Comparison of ENCODE assay signal across 29 cellular contexts in the genomic region with DNA sequence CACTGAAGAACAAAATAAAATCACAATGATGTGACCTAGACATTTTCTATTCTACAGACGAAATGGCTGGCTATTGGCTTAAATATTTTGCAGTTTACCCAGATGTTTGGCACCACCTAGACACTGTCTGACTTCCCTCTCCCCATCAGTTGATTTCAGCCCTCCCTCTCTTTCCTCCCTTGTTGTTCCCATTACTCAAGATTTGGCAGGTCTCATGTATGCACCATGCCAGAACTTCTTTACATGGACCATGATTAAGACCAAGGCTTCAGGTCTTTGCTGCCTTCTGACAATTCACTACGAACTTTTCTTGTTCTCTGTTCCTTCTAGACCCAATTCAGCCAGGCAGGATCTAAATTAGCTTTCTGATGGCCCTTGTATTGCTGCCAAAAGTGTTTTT.
"Had no signal": no experiment of that assay in that cellular context is flagged by ENCODE, and none has a peak within 500 bp of the region (broad histone marks: within the 10 kb centered on the region; RNA-seq: fewer than 3 reads in every experiment).

No MANE protein-coding gene starts in this region.

- H3K36me3 ChIP-seq: stomach, suprapubic skin, thoracic aorta, thyroid gland, tibial artery, tibial nerve, transverse colon, upper lobe of left lung, upper lobe of right lung, uterus, vagina had no signal

- H3K4me1 Mint-ChIP-seq: stimulated activated effector memory CD8-positive, alpha-beta T cell treated with anti-CD3 and anti-CD28 coated beads, Interleukin-12 subunit alpha, Interleukin-12 subunit beta, amount 100 ng/mL, for 72 hours; stimulated activated memory B cell treated with anti-CD40 and anti-IgM and Interleukin-4, amounts not matched to agents 10 μg/mL and 1 μg/mL and 100 μg/mL, for 72 hours; stimulated activated naive B cell treated with anti-CD40 and anti-IgM and Interleukin-4, amounts not matched to agents 10 μg/mL and 1 μg/mL and 100 μg/mL, for 72 hours; stimulated activated naive CD8-positive, alpha-beta T cell treated with anti-CD3 and anti-CD28 coated beads, Interleukin-15, amount 100 ng/mL, for 72 hours had no signal

- DNase-seq: stimulated activated CD4-positive, alpha-beta T cell treated with anti-CD3 and anti-CD28 coated beads, Interleukin-2, amount 100 ng/mL, for 48 hours; stimulated activated CD4-positive, alpha-beta T cell treated with anti-CD3 and anti-CD28 coated beads, Interleukin-4, amount 100 ng/mL, for 1 hour; stimulated activated CD4-positive, alpha-beta T cell treated with anti-CD3 and anti-CD28 coated beads, Interleukin-4, amount 100 ng/mL, for 24 hours; stimulated activated CD4-positive, alpha-beta T cell treated with anti-CD3 and anti-CD28 coated beads, Interleukin-4, amount 100 ng/mL, for 4 hours; stimulated activated CD8-positive, alpha-beta memory T cell treated with anti-CD3 and anti-CD28 coated beads, Interleukin-4, amount 100 ng/mL, for 48 hours; stimulated activated naive B cell treated with anti-CD40 and anti-IgM and Interleukin-4, amounts not matched to agents 10 μg/mL and 1 μg/mL and 100 μg/mL, for 72 hours; stimulated activated naive CD4-positive, alpha-beta T cell; stimulated activated naive CD4-positive, alpha-beta T cell treated with Interleukin-2 at 50 U/mL for 16 hours; stimulated activated naive CD8-positive, alpha-beta T cell treated with anti-CD3 and anti-CD28 coated beads, Interleukin-15, amount 100 ng/mL, for 72 hours; stimulated activated naive CD8-positive, alpha-beta T cell treated with anti-CD3 and anti-CD28 coated beads, Interleukin-15, Interleukin-2, amounts not matched to agents 100 U/mL and 50 U/mL, for 24 hours; stomach; substantia nigra; testis; thyroid gland; tibial artery; transverse colon; trophoblast cell; upper lobe of left lung; upper lobe of right lung; uterus had no signal

- H3K27ac Mint-ChIP-seq: stimulated activated effector memory CD8-positive, alpha-beta T cell treated with anti-CD3 and anti-CD28 coated beads, Interleukin-12 subunit alpha, Interleukin-12 subunit beta, amount 100 ng/mL, for 72 hours; stimulated activated memory B cell treated with anti-CD40 and anti-IgM and Interleukin-4, amounts not matched to agents 10 μg/mL and 1 μg/mL and 100 μg/mL, for 72 hours; stimulated activated naive B cell treated with anti-CD40 and anti-IgM and Interleukin-4, amounts not matched to agents 10 μg/mL and 1 μg/mL and 100 μg/mL, for 72 hours; stimulated activated naive CD8-positive, alpha-beta T cell treated with anti-CD3 and anti-CD28 coated beads, Interleukin-15, amount 100 ng/mL, for 72 hours; stimulated activated naive CD8-positive, alpha-beta T cell treated with anti-CD3 and anti-CD28 coated beads, Interleukin-15, Interleukin-2, amounts not matched to agents 100 ng/mL and 50 ng/mL, for 24 hours; type B pancreatic cell had no signal

- H3K9me3 Mint-ChIP-seq: stimulated activated naive CD8-positive, alpha-beta T cell treated with anti-CD3 and anti-CD28 coated beads, Interleukin-15, Interleukin-2, amounts not matched to agents 100 ng/mL and 50 ng/mL, for 24 hours had no signal

- ATAC-seq: stimulated activated memory B cell treated with anti-CD40 and anti-IgM and Interleukin-4, amounts not matched to agents 10 μg/mL and 1 μg/mL and 100 μg/mL, for 72 hours; stimulated activated naive B cell treated with anti-CD40 and anti-IgM and Interleukin-4, amounts not matched to agents 10 μg/mL and 1 μg/mL and 100 μg/mL, for 72 hours; stimulated activated naive CD8-positive, alpha-beta T cell treated with anti-CD3 and anti-CD28 coated beads, Interleukin-15, amount 100 ng/mL, for 72 hours; stimulated activated naive CD8-positive, alpha-beta T cell treated with anti-CD3 and anti-CD28 coated beads, Interleukin-15, Interleukin-2, amounts not matched to agents 100 U/mL and 50 U/mL, for 24 hours; upper lobe of right lung had no signal

- H3K36me3 Mint-ChIP-seq: stimulated activated effector memory CD8-positive, alpha-beta T cell treated with anti-CD3 and anti-CD28 coated beads, Interleukin-12 subunit alpha, Interleukin-12 subunit beta, amount 100 ng/mL, for 72 hours; stimulated activated memory B cell treated with anti-CD40 and anti-IgM and Interleukin-4, amounts not matched to agents 10 μg/mL and 1 μg/mL and 100 μg/mL, for 72 hours; stimulated activated naive B cell treated with anti-CD40 and anti-IgM and Interleukin-4, amounts not matched to agents 10 μg/mL and 1 μg/mL and 100 μg/mL, for 72 hours; type B pancreatic cell had no signal

- FAIRE-seq: urothelium cell line had no signal

- H3K27ac ChIP-seq: stomach, suprapubic skin, testis, thoracic aorta, thyroid gland, tibial artery, tibial nerve, transverse colon, upper lobe of left lung, upper lobe of right lung, uterus, vagina had no signal

- H3K4me3 ChIP-seq: stomach, suprapubic skin, testis, thoracic aorta, thyroid gland, tibial artery, tibial nerve, transverse colon, upper lobe of left lung, upper lobe of right lung, uterus, vagina had no signal

- H3K27me3 ChIP-seq: stomach, testis, thyroid gland, tibial artery, tibial nerve, transverse colon, upper lobe of left lung, upper lobe of right lung, uterus, vagina had no signal

- H3K4me1 ChIP-seq: stomach, suprapubic skin, testis, thyroid gland, tibial artery, tibial nerve, transverse colon, upper lobe of left lung, upper lobe of right lung, uterus, vagina had no signal

- H3K9me3 ChIP-seq: stomach, suprapubic skin, testis, thoracic aorta, thyroid gland, tibial artery, tibial nerve, transverse colon, upper lobe of left lung, upper lobe of right lung, uterus, vagina had no signal

- H3K4me3 Mint-ChIP-seq: stimulated activated effector memory CD8-positive, alpha-beta T cell treated with anti-CD3 and anti-CD28 coated beads, Interleukin-12 subunit alpha, Interleukin-12 subunit beta, amount 100 ng/mL, for 72 hours; stimulated activated memory B cell treated with anti-CD40 and anti-IgM and Interleukin-4, amounts not matched to agents 10 μg/mL and 1 μg/mL and 100 μg/mL, for 72 hours; stimulated activated naive B cell treated with anti-CD40 and anti-IgM and Interleukin-4, amounts not matched to agents 10 μg/mL and 1 μg/mL and 100 μg/mL, for 72 hours; stimulated activated naive CD8-positive, alpha-beta T cell treated with anti-CD3 and anti-CD28 coated beads, Interleukin-15, amount 100 ng/mL, for 72 hours; stimulated activated naive CD8-positive, alpha-beta T cell treated with anti-CD3 and anti-CD28 coated beads, Interleukin-15, Interleukin-2, amounts not matched to agents 100 ng/mL and 50 ng/mL, for 24 hours; type B pancreatic cell had no signal
